In the genomic region with DNA sequence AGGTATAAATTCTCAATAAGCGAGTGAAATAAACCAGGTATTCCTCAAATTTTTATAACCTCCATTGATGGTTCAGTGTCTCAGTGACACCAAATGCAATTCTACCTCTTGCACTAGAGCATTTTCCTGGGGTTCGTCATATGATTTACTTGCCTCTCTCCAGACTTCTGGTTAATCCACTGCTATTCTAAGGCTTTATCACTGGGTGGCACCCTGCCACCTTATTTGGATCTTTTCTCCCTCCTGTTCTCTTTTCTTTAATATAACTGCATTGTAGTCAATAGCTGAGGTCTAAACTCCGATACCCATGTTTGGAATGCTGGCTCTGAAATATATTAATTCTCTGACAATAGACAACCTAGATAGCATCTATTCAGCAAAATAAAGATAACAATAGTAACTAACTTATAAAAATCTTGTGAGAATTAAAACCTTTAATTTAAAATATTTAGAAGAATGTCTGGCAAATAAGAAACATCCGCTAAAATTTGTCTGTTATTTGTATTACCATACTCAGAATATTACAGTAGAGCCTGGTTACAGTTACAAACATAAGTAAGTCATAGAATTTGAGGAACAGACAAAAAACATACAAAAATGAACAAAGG, we compare ENCODE assay signal across 9 cellular contexts.
DNase-seq lines count a peak whose midpoint lies in the region; ATAC-seq and TF ChIP-seq lines count a peak whose summit lies in the region.
"Had no signal": no experiment of that assay in that cellular context is flagged by ENCODE, and none has a peak within 500 bp of the region (broad histone marks: within the 10 kb centered on the region; RNA-seq: fewer than 3 reads in every experiment).

No MANE protein-coding gene starts in this region.

- H3K27me3 ChIP-seq in AG04450 (ENCODE audit: control insufficient read depth, insufficient read depth, low read length) = no peaks in the 10 kb centered on the region

- ATAC-seq in GM19452 (IDR thresholded peaks at IDR 0.05; ENCODE audit: unreplicated experiment) = no peak

- no peak overlapping the region for H3K27ac ChIP-seq in AG04450 (ENCODE audit: low read depth, low read length)
- H3K27ac ChIP-seq in mesodermal cell (ENCODE audit: low read depth, low read length, severe bottlenecking) = no peak overlapping the region

- H3K4me1 Mint-ChIP-seq in immature natural killer cell = no peaks in the 10 kb centered on the region
- H3K4me1 Mint-ChIP-seq: activated naive CD8-positive, alpha-beta T cell treated with anti-CD3 and anti-CD28 coated beads, Interleukin-2, amount 10 ng/mL, durations not matched to agents 7 days and 5 days had no signal

- H3K4me3 Mint-ChIP-seq in immature natural killer cell = no peak overlapping the region
- H3K4me3 Mint-ChIP-seq: activated naive CD8-positive, alpha-beta T cell treated with anti-CD3 and anti-CD28 coated beads, Interleukin-2, amount 10 ng/mL, durations not matched to agents 7 days and 5 days had no signal

- H3K27ac Mint-ChIP-seq in immature natural killer cell = no peak overlapping the region
- H3K27ac Mint-ChIP-seq: activated naive CD8-positive, alpha-beta T cell treated with anti-CD3 and anti-CD28 coated beads, Interleukin-2, amount 10 ng/mL, durations not matched to agents 7 days and 5 days had no signal

- POLR2A ChIA-PET in AG04450 (lab: Yijun Ruan, JAX) = no interaction called here

- peaks cover 0 to 1% (median 0%) of the 10 kb centered on the region in 3 donors for H3K27me3 Mint-ChIP-seq in immature natural killer cell (ENCODE audit: low read depth in 3 of 3)
- H3K27me3 Mint-ChIP-seq: activated naive CD8-positive, alpha-beta T cell treated with anti-CD3 and anti-CD28 coated beads, Interleukin-2, amount 10 ng/mL, durations not matched to agents 7 days and 5 days had no signal

- in situ Hi-C loops in astrocyte of the spinal cord (cut with HindIII; ENCODE audit: low sequenced_read_pairs) = no loop called here

- H3K4me3 ChIP-seq in AG04450 (ENCODE audit: low read depth, low read length) (no peak overlapping the region), HFF-Myc (replicated peaks; ENCODE audit: low read depth, low read length) (no peak overlapping the region), astrocyte of the spinal cord (ENCODE audit: low read depth, low read length) (no peak overlapping the region), mesodermal cell (ENCODE audit: extremely low read depth, insufficient read depth, low read length, poor library complexity, severe bottlenecking) (peak overlapping the region; percentile 3)

- DNase-seq in AG04450 (ENCODE audit: low read depth, low spot score) = peak; percentile 55
- no peak for DNase-seq in HFF-Myc (ENCODE audit: extremely low read depth, low read depth)
- DNase-seq in NCI-H460 (ENCODE audit: extremely low read depth, low read depth) = peak; percentile 76
- DNase-seq in astrocyte of the spinal cord (ENCODE audit: low read depth, low spot score) = peak; percentile 75
- no peak for DNase-seq in activated CD4-positive, alpha-beta T cell treated with anti-CD3 and anti-CD28 coated beads for 1 hour
- no peak for DNase-seq in immature natural killer cell
- DNase-seq: activated naive CD8-positive, alpha-beta T cell treated with anti-CD3 and anti-CD28 coated beads, Interleukin-2, amount 10 ng/mL, durations not matched to agents 7 days and 5 days had no signal

- CTCF ChIA-PET in AG04450 (lab: Charles Lee) = interaction anchor here (0.6 to 2.0 kb wide), 14 partner anchors 11 to 1340 kb away, joined by 3 to 16 read pairs (median 3); no protein-coding TSS in a partner anchor

- no peaks in the 10 kb centered on the region for H3K36me3 Mint-ChIP-seq in immature natural killer cell
- H3K36me3 Mint-ChIP-seq: activated naive CD8-positive, alpha-beta T cell treated with anti-CD3 and anti-CD28 coated beads, Interleukin-2, amount 10 ng/mL, durations not matched to agents 7 days and 5 days had no signal

- peak; percentile 67 for TF ChIP-seq CTCF in AG04450 (IDR thresholded peaks at IDR 0.05; ENCODE audit: low read depth, low read length)
- TF ChIP-seq CTCF in HFF-Myc (IDR thresholded peaks at IDR 0.05; ENCODE audit: low read depth, low read length, missing control alignments) = peak; percentile 11
- TF ChIP-seq CTCF in astrocyte of the spinal cord (IDR thresholded peaks at IDR 0.05; ENCODE audit: low read depth, low read length) = peak; percentile 66

- H3K9me3 ChIP-seq in AG04450 (ENCODE audit: control insufficient read depth, insufficient read depth, low read length) (no peaks in the 10 kb centered on the region), mesodermal cell (ENCODE audit: control insufficient read depth, low read length) (no peaks in the 10 kb centered on the region)

- H3K4me1 ChIP-seq in mesodermal cell (ENCODE audit: control insufficient read depth, insufficient read depth, low read length, poor library complexity, severe bottlenecking) = peaks cover 30% of the 10 kb centered on the region

- no peaks in the 10 kb centered on the region for H3K36me3 ChIP-seq in mesodermal cell (ENCODE audit: control insufficient read depth, insufficient read depth, low read length)

- WGBS in mesodermal cell (ENCODE audit: insufficient coverage in 2 of 2), 2 experiments = 35 to 51% methylated on average over 2 of the region's 4 CpGs

- peaks cover 0 to 53% (median 8%) of the 10 kb centered on the region in 6 donors for H3K9me3 Mint-ChIP-seq in immature natural killer cell
- H3K9me3 Mint-ChIP-seq: activated naive CD8-positive, alpha-beta T cell treated with anti-CD3 and anti-CD28 coated beads, Interleukin-2, amount 10 ng/mL, durations not matched to agents 7 days and 5 days had no signal

Comparison
In these comparisons a context has a peak if more than half of its experiments do, and no peak if none do; other contexts are left out.
1. DNase-seq: peak in AG04450 (single experiment), NCI-H460 (single experiment) and astrocyte of the spinal cord (single experiment); none in HFF-Myc (single experiment), activated CD4-positive, alpha-beta T cell treated with anti-CD3 and anti-CD28 coated beads for 1 hour (single experiment) and immature natural killer cell (0 of 3).
2. CTCF ChIP-seq: peak in every context shown above with its lines; median percentile 67 in AG04450; 66 in astrocyte of the spinal cord; 11 in HFF-Myc.